Comparison of ENCODE assay signal across 9 cellular contexts in genomic region chr10:78805176-78805575, GRCh38.
DNase-seq lines count a peak whose midpoint lies in the region; ATAC-seq, FAIRE-seq and TF ChIP-seq lines count a peak whose summit lies in the region.
"Had no signal": no experiment of that assay in that cellular context is flagged by ENCODE, and none has a peak within 500 bp of the region (broad histone marks: within the 10 kb centered on the region; RNA-seq: fewer than 3 reads in every experiment).

No MANE protein-coding gene starts in this region.

- peak overlapping the region; percentile 84 to 94 (median 88) for H3K27ac Mint-ChIP-seq in brain

- no peaks in the 10 kb centered on the region for H3K27me3 ChIP-seq in suprapubic skin

- TF ChIP-seq POLR2A in suprapubic skin (IDR thresholded peaks at IDR 0.05) = no peak

- peak; percentile 26 for FAIRE-seq in HTR-8/SVneo (lab: Jason Lieb, UNC)

- peak; percentile 95 for ATAC-seq in left colon
- ATAC-seq in GM21390 (IDR thresholded peaks at IDR 0.05; ENCODE audit: unreplicated experiment) = no peak
- no peak for ATAC-seq in HG03432 (IDR thresholded peaks at IDR 0.05; ENCODE audit: unreplicated experiment)

- H3K4me3 Mint-ChIP-seq in brain = peak overlapping the region in 1 of 5 experiments; percentile 47

- H3K4me3 ChIP-seq in suprapubic skin = no peak overlapping the region

- intact Hi-C loops in left colon (cut with DNase I, micrococcal nuclease) = no loop called here

- peaks cover 62% of the 10 kb centered on the region for H3K4me1 ChIP-seq in suprapubic skin

- peak; percentile 64 for DNase-seq in HTR-8/SVneo (ENCODE audit: insufficient read length, low spot score)
- peak; percentile 42 to 60 for DNase-seq in left colon
- peak in 1 of 2 donors; percentile 83 for DNase-seq in suprapubic skin (ENCODE audit: low spot score in 2 of 2)
- DNase-seq in HPDE6-E6E7 (ENCODE audit: extremely low spot score) = no peak
- DNase-seq in DMS114 treated with DMSO at 0.1 percent for 48 hours (lab: John Stamatoyannopoulos, UW; ENCODE audit: unreplicated experiment) = no peak

- TF ChIP-seq CTCF in brain (conservative IDR thresholded peaks at IDR 0.05) (no peak), suprapubic skin (IDR thresholded peaks at IDR 0.05) (no peak)

- no peak for TF ChIP-seq EP300 in suprapubic skin (IDR thresholded peaks at IDR 0.05)

- H3K36me3 Mint-ChIP-seq in brain = no peaks in the 10 kb centered on the region

- H3K9me3 ChIP-seq in suprapubic skin = no peaks in the 10 kb centered on the region

- H3K4me1 Mint-ChIP-seq in brain = peaks cover 79% of the 10 kb centered on the region

- 17% methylated on average over 6 of the region's 6 CpGs for WGBS in suprapubic skin

- peaks cover 8% of the 10 kb centered on the region for H3K27me3 Mint-ChIP-seq in brain

- peak overlapping the region; percentile 47 for H3K27ac ChIP-seq in suprapubic skin
- H3K27ac ChIP-seq: KMS-11 had no signal

- no peaks in the 10 kb centered on the region for H3K36me3 ChIP-seq in suprapubic skin

- H3K9me3 Mint-ChIP-seq in brain = peaks cover 0 to 4% (median 0%) of the 10 kb centered on the region in 5 experiments

Comparison
In these comparisons a context has a peak if more than half of its experiments do, and no peak if none do; other contexts are left out.
1. DNase-seq: peak in HTR-8/SVneo (single experiment) and left colon (2 of 2); none in HPDE6-E6E7 (single experiment) and DMS114 treated with DMSO at 0.1 percent for 48 hours (single experiment).